ENCODE assay signal across 10 cellular contexts in the genomic region with DNA sequence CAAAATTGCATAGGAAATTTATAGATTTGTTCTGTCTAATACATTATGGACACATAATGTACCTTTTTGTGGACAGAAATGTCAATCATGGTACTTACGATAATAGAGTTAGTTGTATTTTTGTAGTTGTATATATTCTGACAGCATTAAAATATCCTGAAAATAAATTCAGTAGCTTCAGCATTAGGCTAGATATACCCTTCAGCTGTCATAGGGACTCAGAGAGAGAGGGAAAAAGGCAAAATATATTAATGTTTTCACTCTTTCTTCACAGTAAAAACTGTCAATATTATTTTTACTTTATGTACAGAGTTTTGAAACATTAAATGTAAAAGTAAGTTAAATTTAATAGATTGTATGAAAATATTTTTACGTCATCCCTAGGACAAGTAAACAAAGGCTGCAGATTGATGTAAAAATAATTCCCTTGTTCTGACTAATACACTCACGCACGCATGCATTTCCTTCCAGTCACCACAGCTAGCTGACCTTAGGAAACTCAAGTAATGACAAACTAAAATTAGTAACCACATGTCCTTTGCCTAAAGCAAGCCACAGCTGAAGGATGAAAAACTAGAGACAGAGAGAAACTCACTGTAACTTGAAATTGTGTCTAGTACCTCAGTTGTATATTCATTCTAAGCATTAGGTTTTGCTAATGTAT.
DNase-seq lines count a peak whose midpoint lies in the region.
"Had no signal": no experiment of that assay in that cellular context is flagged by ENCODE, and none has a peak within 500 bp of the region (broad histone marks: within the 10 kb centered on the region; RNA-seq: fewer than 3 reads in every experiment).

No MANE protein-coding gene starts in this region.

- DNase-seq in GM03348 (ENCODE audit: low spot score) (peak; percentile 76), RKO (ENCODE audit: low spot score) (peak; percentile 91), fibroblast of peridontal ligament (ENCODE audit: extremely low read depth) (peak; percentile 97), renal cortical epithelial cell (ENCODE audit: low read depth) (peak; percentile 97), NCI-H146 (lab: John Stamatoyannopoulos, UW) (no peak), SK-N-DZ (ENCODE audit: low spot score) (no peak), LoVo (ENCODE audit: low spot score) (no peak)
- DNase-seq in activated CD4-positive, alpha-beta T cell treated with anti-CD3 and anti-CD28 coated beads for 48 hours: no peak
- DNase-seq: NCI-H2029; stimulated activated CD4-positive, alpha-beta T cell treated with anti-CD3 and anti-CD28 coated beads, Interleukin-4, amount 100 ng/mL, for 24 hours had no signal

Comparison
In these comparisons a context has a peak if more than half of its experiments do, and no peak if none do; other contexts are left out.
1. DNase-seq: peak in GM03348 (single experiment), RKO (single experiment), fibroblast of peridontal ligament (single experiment) and renal cortical epithelial cell (single experiment); none in activated CD4-positive, alpha-beta T cell treated with anti-CD3 and anti-CD28 coated beads for 48 hours (single experiment), NCI-H146 (single experiment), SK-N-DZ (single experiment) and LoVo (single experiment).